In the genomic region with DNA sequence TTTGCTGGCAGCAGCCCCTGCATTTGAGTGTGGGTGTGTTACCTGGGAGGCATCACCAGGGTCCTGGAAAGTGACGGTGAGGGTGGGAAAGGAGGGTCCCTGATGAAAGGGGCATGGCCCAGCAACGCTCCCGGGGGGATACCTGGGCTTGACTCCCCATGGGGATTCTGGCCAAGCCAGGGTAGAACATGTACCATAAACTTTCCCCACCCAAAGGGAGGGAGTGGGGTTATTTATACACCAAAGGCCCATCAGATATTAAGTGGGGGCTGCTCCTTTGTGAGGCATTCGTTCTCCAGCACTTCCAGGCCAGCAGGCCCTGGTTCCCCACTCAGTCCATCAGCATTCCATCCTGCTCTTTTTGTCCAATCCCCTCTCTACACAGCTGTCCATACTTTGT, we compare ENCODE assay signal across 19 cellular contexts. TPM values are rescaled to one million over a fixed set of nuclear protein-coding genes. Genes with fewer than 3 reads are reported as not detected.
DNase-seq lines count a peak whose midpoint lies in the region; ATAC-seq and FAIRE-seq lines count a peak whose summit lies in the region.
"Had no signal": no experiment of that assay in that cellular context is flagged by ENCODE, and none has a peak within 500 bp of the region (broad histone marks: within the 10 kb centered on the region; RNA-seq: fewer than 3 reads in every experiment).

No MANE protein-coding gene starts in this region.

- DNase-seq in GM18507 (ENCODE audit: extremely low spot score, insufficient read length, low read depth) (no peak), T-helper 17 cell (no peak), HPDE6-E6E7 (ENCODE audit: extremely low spot score) (no peak), epidermal melanocyte (ENCODE audit: insufficient read length, low spot score) (no peak)
- no peak for DNase-seq in activated T-cell treated with anti-CD3 and anti-CD28 coated beads, Interleukin-2, amount 50 U/mL, for 4 hours
- DNase-seq: ACHN; Caco-2; CD8-positive, alpha-beta memory T cell; DND-41; GF-D8; GM23248; IMR-90 had no signal

- H4K20me1 ChIP-seq in BLaER1, result no peaks in the 10 kb centered on the region

- H3K27ac ChIP-seq in BLaER1, result peak overlapping the region; percentile 69
- H3K27ac ChIP-seq: GM23248 had no signal

- no peaks in the 10 kb centered on the region for H3K36me3 ChIP-seq in BLaER1

- peak overlapping the region; percentile 86 for H3K27ac Mint-ChIP-seq in T-helper 17 cell
- H3K27ac Mint-ChIP-seq in stimulated activated memory B cell treated with anti-CD40 and anti-IgM and Interleukin-4, amounts not matched to agents 10 μg/mL and 1 μg/mL and 100 μg/mL, for 72 hours, result peak overlapping the region; percentile 81
- H3K27ac Mint-ChIP-seq: CD14-positive monocyte had no signal

- no peaks in the 10 kb centered on the region for H3K27me3 ChIP-seq in BLaER1

- no peaks in the 10 kb centered on the region for H3K9me3 Mint-ChIP-seq in stimulated activated memory B cell treated with anti-CD40 and anti-IgM and Interleukin-4, amounts not matched to agents 10 μg/mL and 1 μg/mL and 100 μg/mL, for 72 hours
- no peaks in the 10 kb centered on the region for H3K9me3 Mint-ChIP-seq in activated T-cell treated with anti-CD3 and anti-CD28 coated beads, Interleukin-2, amount 50 U/mL, for 4 hours
- H3K9me3 Mint-ChIP-seq: CD8-positive, alpha-beta memory T cell had no signal

- H3K4me1 ChIP-seq in BLaER1, result peaks cover 71% of the 10 kb centered on the region
- H3K4me1 ChIP-seq: Caco-2 had no signal

- H3K9me3 ChIP-seq in BLaER1 (peaks cover 29% of the 10 kb centered on the region), T-helper 17 cell (ENCODE audit: control insufficient read depth, low read length, poor library complexity, severe bottlenecking) (no peaks in the 10 kb centered on the region)
- H3K9me3 ChIP-seq: Caco-2 had no signal

- peaks cover 35% of the 10 kb centered on the region for H3K4me1 Mint-ChIP-seq in T-helper 17 cell
- peaks cover 72% of the 10 kb centered on the region for H3K4me1 Mint-ChIP-seq in stimulated activated memory B cell treated with anti-CD40 and anti-IgM and Interleukin-4, amounts not matched to agents 10 μg/mL and 1 μg/mL and 100 μg/mL, for 72 hours
- peaks cover 34% of the 10 kb centered on the region for H3K4me1 Mint-ChIP-seq in activated T-cell treated with anti-CD3 and anti-CD28 coated beads, Interleukin-2, amount 50 U/mL, for 4 hours (ENCODE audit: low read depth)

- no peaks in the 10 kb centered on the region for H3K36me3 Mint-ChIP-seq in T-helper 17 cell (ENCODE audit: low read depth)
- H3K36me3 Mint-ChIP-seq in stimulated activated memory B cell treated with anti-CD40 and anti-IgM and Interleukin-4, amounts not matched to agents 10 μg/mL and 1 μg/mL and 100 μg/mL, for 72 hours, result no peaks in the 10 kb centered on the region
- H3K36me3 Mint-ChIP-seq in activated T-cell treated with anti-CD3 and anti-CD28 coated beads, Interleukin-2, amount 50 U/mL, for 4 hours (ENCODE audit: insufficient read depth), result no peaks in the 10 kb centered on the region
- H3K36me3 Mint-ChIP-seq: CD14-positive monocyte; CD8-positive, alpha-beta memory T cell had no signal

- no peak overlapping the region for H3K9ac ChIP-seq in BLaER1
- H3K9ac ChIP-seq: GM23248 had no signal

- H3K27me3 Mint-ChIP-seq in T-helper 17 cell, result no peaks in the 10 kb centered on the region
- no peaks in the 10 kb centered on the region for H3K27me3 Mint-ChIP-seq in stimulated activated memory B cell treated with anti-CD40 and anti-IgM and Interleukin-4, amounts not matched to agents 10 μg/mL and 1 μg/mL and 100 μg/mL, for 72 hours
- peaks cover 2% of the 10 kb centered on the region for H3K27me3 Mint-ChIP-seq in activated T-cell treated with anti-CD3 and anti-CD28 coated beads, Interleukin-2, amount 50 U/mL, for 4 hours (ENCODE audit: low read depth)

- H3K4me3 ChIP-seq in BLaER1, result no peak overlapping the region
- H3K4me3 ChIP-seq: GM23248 had no signal

- peak; percentile 29 for FAIRE-seq in GM18507 (lab: Jason Lieb, UNC)
- FAIRE-seq: H54 had no signal

- ATAC-seq in T-helper 17 cell, result no peak
- no peak for ATAC-seq in stimulated activated memory B cell treated with anti-CD40 and anti-IgM and Interleukin-4, amounts not matched to agents 10 μg/mL and 1 μg/mL and 100 μg/mL, for 72 hours
- no peak for ATAC-seq in activated T-cell treated with anti-CD3 and anti-CD28 coated beads, Interleukin-2, amount 50 U/mL, for 4 hours
- ATAC-seq: HCT116 had no signal

- H3K4me3 Mint-ChIP-seq in T-helper 17 cell, result no peak overlapping the region
- no peak overlapping the region for H3K4me3 Mint-ChIP-seq in stimulated activated memory B cell treated with anti-CD40 and anti-IgM and Interleukin-4, amounts not matched to agents 10 μg/mL and 1 μg/mL and 100 μg/mL, for 72 hours
- no peak overlapping the region for H3K4me3 Mint-ChIP-seq in activated T-cell treated with anti-CD3 and anti-CD28 coated beads, Interleukin-2, amount 50 U/mL, for 4 hours

- H3K4me2 ChIP-seq in BLaER1, result peak overlapping the region; percentile 87

RNA-seq across cellular contexts. Expression of a gene that starts 20.6 kb away (rescaled TPM):
- total RNA-seq in T-helper 17 cell, result 10 to 100 TPM; 57.4 to 60.5 TPM
- 1 to 10 TPM; 1.7 to 8.8 (median 5.1) TPM for total RNA-seq in activated T-cell treated with anti-CD3 and anti-CD28 coated beads, Interleukin-2, amount 50 U/mL, for 4 hours
- total RNA-seq: A172, Caco-2, GM23248, IMR-90 had no signal

RNA-seq across cellular contexts. Expression of a gene that starts 55.5 kb away (rescaled TPM):
- not detected for total RNA-seq in T-helper 17 cell
- total RNA-seq in activated T-cell treated with anti-CD3 and anti-CD28 coated beads, Interleukin-2, amount 50 U/mL, for 4 hours, result not detected
- total RNA-seq: A172; Caco-2; CD8-positive, alpha-beta memory T cell; GM23248; HT-29; IMR-90 had no signal

Comparison
In these comparisons a context has a peak if more than half of its experiments do, and no peak if none do; other contexts are left out.
1. RNA of a gene that starts 20.6 kb away (total RNA-seq): 57.4 to 60.5 TPM in T-helper 17 cell; 1.7 to 8.8 TPM in activated T-cell treated with anti-CD3 and anti-CD28 coated beads, Interleukin-2, amount 50 U/mL, for 4 hours; every median in the first group is over 4 times any median in the second.